ENCODE assay signal across 10 cellular contexts in the genomic region with DNA sequence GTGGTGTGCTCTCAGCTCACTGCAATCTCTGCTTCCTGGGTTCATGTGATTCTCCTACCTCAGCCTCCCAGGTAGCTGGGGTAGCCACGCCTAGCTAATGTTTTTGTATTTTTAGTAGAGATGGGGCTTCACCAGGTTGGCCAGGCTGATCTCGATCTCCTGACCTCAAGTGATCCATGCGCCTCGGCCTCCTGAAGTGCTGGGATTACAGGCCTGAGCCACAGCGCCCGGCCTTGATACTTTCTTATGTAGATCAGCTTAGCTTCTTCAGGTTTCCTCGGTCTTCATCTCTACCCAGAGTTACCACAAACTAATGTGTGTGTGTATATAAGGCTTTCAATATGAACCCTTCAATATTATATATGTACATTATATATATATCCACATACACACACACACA. TPM values are rescaled to one million over a fixed set of nuclear protein-coding genes. Genes with fewer than 3 reads are reported as not detected.
"Had no signal": no experiment of that assay in that cellular context is flagged by ENCODE, and none has a peak within 500 bp of the region (broad histone marks: within the 10 kb centered on the region; RNA-seq: fewer than 3 reads in every experiment).

No MANE protein-coding gene starts in this region.

- H3K27ac ChIP-seq: GM23248 had no signal

- H3K36me3 ChIP-seq: HAP-1 had no signal

- H3K4me3 ChIP-seq: GM23248, HAP-1 had no signal

- H3K4me3 Mint-ChIP-seq: H9, HFFc6 had no signal

- H3K9me3 Mint-ChIP-seq: HFFc6 had no signal

- H3K9me3 ChIP-seq: HAP-1 had no signal

- DNase-seq: GM23248, GOT3, H7, H9, HCEC 1CT, HFFc6 had no signal

- ATAC-seq: HCT116 had no signal

- H3K27ac Mint-ChIP-seq: HFFc6 had no signal

- H3K9ac ChIP-seq: GM23248 had no signal

- H3K4me1 ChIP-seq: HAP-1 had no signal

- H2AFZ ChIP-seq: GM23248 had no signal

RNA-seq across cellular contexts. Expression of a gene that starts 11.7 kb away (rescaled TPM):
- total RNA-seq: GM23248 had no signal
- polyA plus RNA-seq: GM23248 had no signal

RNA-seq across cellular contexts. Expression of a gene that starts 37.5 kb away (rescaled TPM):
- total RNA-seq: GM23248, H1, H4, H7, H9, HFFc6 had no signal
- polyA plus RNA-seq: GM23248, H1 had no signal

RNA-seq across cellular contexts. Expression of a gene that starts 55.5 kb away (rescaled TPM):
- total RNA-seq: GM23248, H4, H7, HFFc6 had no signal
- polyA plus RNA-seq: GM23248 had no signal
